ENCODE assay signal across 15 cellular contexts in genomic region chr4:133270021-133270570, GRCh38.
DNase-seq lines count a peak whose midpoint lies in the region; ATAC-seq, FAIRE-seq and TF ChIP-seq lines count a peak whose summit lies in the region.
"Had no signal": no experiment of that assay in that cellular context is flagged by ENCODE, and none has a peak within 500 bp of the region (broad histone marks: within the 10 kb centered on the region; RNA-seq: fewer than 3 reads in every experiment).

No MANE protein-coding gene starts in this region.

- FAIRE-seq in D721Med (lab: Jason Lieb, UNC): no peak

- H3K4me3 ChIP-seq in epithelial cell of esophagus (ENCODE audit: low read length): no peak overlapping the region
- H3K4me3 ChIP-seq: gastroesophageal sphincter, lower lobe of right lung, SJSA1 had no signal

- TF ChIP-seq CTCF in epithelial cell of esophagus (IDR thresholded peaks at IDR 0.05; ENCODE audit: insufficient read depth, low read depth, low read length, missing control alignments) (no peak), D721Med (IDR thresholded peaks at IDR 0.05; ENCODE audit: insufficient read depth, missing control alignments) (no peak)

- peak; percentile 95 for ATAC-seq in GM21717 (IDR thresholded peaks at IDR 0.05; ENCODE audit: unreplicated experiment)
- ATAC-seq: effector memory CD8-positive, alpha-beta T cell; gastroesophageal sphincter; naive thymus-derived CD8-positive, alpha-beta T cell had no signal

- DNase-seq in M059J (ENCODE audit: low read depth): peak; percentile 5
- peak; percentile 0 for DNase-seq in epithelial cell of esophagus (ENCODE audit: low read depth)
- peak; percentile 80 for DNase-seq in renal cortical epithelial cell (ENCODE audit: low read depth)
- DNase-seq in glomerular visceral epithelial cell (ENCODE audit: extremely low spot score): no peak
- DNase-seq in D721Med (ENCODE audit: insufficient read length, low spot score): no peak
- no peak for DNase-seq in NCI-H526 treated with DMSO at 0.1 percent for 48 hours (lab: John Stamatoyannopoulos, UW)
- DNase-seq: activated CD4-positive, alpha-beta T cell treated with anti-CD3 and anti-CD28 coated beads, Interleukin-2, amount 10 ng/mL, durations not matched to agents 24 days and 14 days; effector memory CD8-positive, alpha-beta T cell; lower lobe of right lung; naive thymus-derived CD8-positive, alpha-beta T cell; NCI-H1105 treated with DMSO at 0.1 percent for 48 hours; T-helper 9 cell had no signal

Comparison
In these comparisons a context has a peak if more than half of its experiments do, and no peak if none do; other contexts are left out.
1. DNase-seq: peak in M059J (single experiment), epithelial cell of esophagus (single experiment) and renal cortical epithelial cell (single experiment); none in glomerular visceral epithelial cell (single experiment), D721Med (single experiment) and NCI-H526 treated with DMSO at 0.1 percent for 48 hours (single experiment).